27 cellular contexts compared by ENCODE assay signal in genomic region chr15:67809866-67810265, GRCh38. TPM values are rescaled to one million over a fixed set of nuclear protein-coding genes. Genes with fewer than 3 reads are reported as not detected.
"Had no signal": no experiment of that assay in that cellular context is flagged by ENCODE, and none has a peak within 500 bp of the region (broad histone marks: within the 10 kb centered on the region; RNA-seq: fewer than 3 reads in every experiment).

No MANE protein-coding gene starts in this region.

- H3K27me3 ChIP-seq: brain microvascular endothelial cell, MG63, Peyer's patch had no signal

- H3K27ac ChIP-seq: brain microvascular endothelial cell, cardiac muscle cell, Peyer's patch, RWPE1 had no signal

- H3K4me1 Mint-ChIP-seq: activated naive CD8-positive, alpha-beta T cell treated with anti-CD3 and anti-CD28 coated beads for 36 hours had no signal

- H3K9me3 Mint-ChIP-seq: activated CD4-positive, alpha-beta memory T cell treated with anti-CD3 and anti-CD28 coated beads for 36 hours; activated CD4-positive, alpha-beta T cell treated with anti-CD3 and anti-CD28 coated beads, Interleukin-2, amount 10 ng/mL, durations not matched to agents 7 days and 5 days; activated naive CD4-positive, alpha-beta T cell treated with anti-CD3 and anti-CD28 coated beads, Interleukin-2, amount 10 ng/mL, durations not matched to agents 7 days and 5 days; activated naive CD8-positive, alpha-beta T cell treated with anti-CD3 and anti-CD28 coated beads for 36 hours; activated T-cell treated with anti-CD3 and anti-CD28 coated beads, Interleukin-2, amount 50 U/mL, for 72 hours; activated T-helper 2 cell treated with anti-CD3 and anti-CD28 coated beads, Interferon-gamma antibody, Interleukin-2, Interleukin-4, amounts not matched to agents 10 μg/mL and 5 μg/mL and 100 μg/mL, durations not matched to agents 14 hours and 24 hours and 36 hours had no signal

- ATAC-seq: activated T-cell treated with anti-CD3 and anti-CD28 coated beads, Interleukin-2, amount 50 U/mL, for 72 hours; T-helper 17 cell had no signal

- H3K36me3 ChIP-seq: brain microvascular endothelial cell, cardiac muscle cell, MG63, Peyer's patch had no signal

- DNase-seq: activated CD4-positive, alpha-beta memory T cell treated with anti-CD3 and anti-CD28 coated beads for 36 hours; activated CD4-positive, alpha-beta T cell treated with anti-CD3 and anti-CD28 coated beads, Interleukin-2, amount 10 ng/mL, durations not matched to agents 7 days and 5 days; activated CD4-positive, CD25-positive, alpha-beta regulatory T cell; activated gamma-delta T cell treated with Interleukin-2 at 50 U/mL for 16 hours; activated naive CD4-positive, alpha-beta T cell treated with anti-CD3 and anti-CD28 coated beads, Interleukin-2, amount 10 ng/mL, durations not matched to agents 7 days and 5 days; activated naive CD8-positive, alpha-beta T cell treated with anti-CD3 and anti-CD28 coated beads for 36 hours; activated T-cell treated with anti-CD3 and anti-CD28 coated beads, Interleukin-2, amount 50 U/mL, for 72 hours; brain microvascular endothelial cell; cerebellar nuclear complex; MG63; MV-4-11; NCI-H1092 treated with DMSO at 0.1 percent for 48 hours; NCI-H1436 treated with DMSO at 0.1 percent for 48 hours; NCI-H187; NCI-H2081; NCI-H510A treated with DMSO at 0.1 percent for 48 hours; NCI-H69; NK-92 treated with Interleukin-12 subunit alpha and Interleukin-12 subunit beta, amount 100 ng/mL, for 24 hours; SIG-M5; T-helper 17 cell; T-helper 9 cell had no signal

- H3K27me3 Mint-ChIP-seq: activated CD4-positive, alpha-beta memory T cell treated with anti-CD3 and anti-CD28 coated beads for 36 hours; activated naive CD8-positive, alpha-beta T cell treated with anti-CD3 and anti-CD28 coated beads for 36 hours; T-helper 17 cell had no signal

- H3K36me3 Mint-ChIP-seq: activated naive CD4-positive, alpha-beta T cell treated with anti-CD3 and anti-CD28 coated beads, Interleukin-2, amount 10 ng/mL, durations not matched to agents 7 days and 5 days had no signal

- H3K4me3 Mint-ChIP-seq: activated CD4-positive, alpha-beta memory T cell treated with anti-CD3 and anti-CD28 coated beads for 36 hours; activated CD4-positive, alpha-beta T cell treated with anti-CD3 and anti-CD28 coated beads, Interleukin-2, amount 10 ng/mL, durations not matched to agents 7 days and 5 days; activated naive CD4-positive, alpha-beta T cell treated with anti-CD3 and anti-CD28 coated beads, Interleukin-2, amount 10 ng/mL, durations not matched to agents 7 days and 5 days; activated naive CD8-positive, alpha-beta T cell treated with anti-CD3 and anti-CD28 coated beads for 36 hours; activated T-cell treated with anti-CD3 and anti-CD28 coated beads, Interleukin-2, amount 50 U/mL, for 72 hours; T-helper 17 cell had no signal

- H3K9me3 ChIP-seq: MG63, Peyer's patch had no signal

- H3K27ac Mint-ChIP-seq: activated CD4-positive, alpha-beta memory T cell treated with anti-CD3 and anti-CD28 coated beads for 36 hours; activated CD4-positive, alpha-beta T cell treated with anti-CD3 and anti-CD28 coated beads, Interleukin-2, amount 10 ng/mL, durations not matched to agents 7 days and 5 days; activated naive CD4-positive, alpha-beta T cell treated with anti-CD3 and anti-CD28 coated beads, Interleukin-2, amount 10 ng/mL, durations not matched to agents 7 days and 5 days; activated naive CD8-positive, alpha-beta T cell treated with anti-CD3 and anti-CD28 coated beads for 36 hours; activated T-cell treated with anti-CD3 and anti-CD28 coated beads, Interleukin-2, amount 50 U/mL, for 72 hours; activated T-helper 2 cell treated with anti-CD3 and anti-CD28 coated beads, Interferon-gamma antibody, Interleukin-2, Interleukin-4, amounts not matched to agents 10 μg/mL and 5 μg/mL and 100 μg/mL, durations not matched to agents 14 hours and 24 hours and 36 hours; T-helper 17 cell had no signal

- H3K4me3 ChIP-seq: cardiac muscle cell, MG63, Peyer's patch had no signal

- H3K4me1 ChIP-seq: Peyer's patch had no signal

RNA-seq across cellular contexts. Expression of gene SKOR1, which starts 15.4 kb away (rescaled TPM):
- polyA plus RNA-seq: cardiac muscle cell had no signal

RNA-seq across cellular contexts. Expression of gene RNU6-1, which starts 30.0 kb away (rescaled TPM):
- total RNA-seq: activated CD4-positive, alpha-beta memory T cell treated with anti-CD3 and anti-CD28 coated beads for 36 hours; activated CD4-positive, alpha-beta T cell treated with anti-CD3 and anti-CD28 coated beads, Interleukin-2, amount 10 ng/mL, durations not matched to agents 7 days and 5 days; activated CD8-positive, alpha-beta memory T cell treated with anti-CD3 and anti-CD28 coated beads for 36 hours; activated naive CD8-positive, alpha-beta T cell treated with anti-CD3 and anti-CD28 coated beads for 36 hours; activated T-cell treated with anti-CD3 and anti-CD28 coated beads, Interleukin-2, amount 50 U/mL, for 72 hours; activated T-helper 2 cell treated with anti-CD3 and anti-CD28 coated beads, Interferon-gamma antibody, Interleukin-2, Interleukin-4, amounts not matched to agents 10 μg/mL and 5 μg/mL and 100 μg/mL, durations not matched to agents 14 hours and 24 hours and 36 hours; cardiac muscle cell; Peyer's patch; T-helper 17 cell had no signal
- polyA plus RNA-seq: adipose tissue, cardiac muscle cell had no signal
